ENCODE assay signal across 17 cellular contexts in the genomic region with DNA sequence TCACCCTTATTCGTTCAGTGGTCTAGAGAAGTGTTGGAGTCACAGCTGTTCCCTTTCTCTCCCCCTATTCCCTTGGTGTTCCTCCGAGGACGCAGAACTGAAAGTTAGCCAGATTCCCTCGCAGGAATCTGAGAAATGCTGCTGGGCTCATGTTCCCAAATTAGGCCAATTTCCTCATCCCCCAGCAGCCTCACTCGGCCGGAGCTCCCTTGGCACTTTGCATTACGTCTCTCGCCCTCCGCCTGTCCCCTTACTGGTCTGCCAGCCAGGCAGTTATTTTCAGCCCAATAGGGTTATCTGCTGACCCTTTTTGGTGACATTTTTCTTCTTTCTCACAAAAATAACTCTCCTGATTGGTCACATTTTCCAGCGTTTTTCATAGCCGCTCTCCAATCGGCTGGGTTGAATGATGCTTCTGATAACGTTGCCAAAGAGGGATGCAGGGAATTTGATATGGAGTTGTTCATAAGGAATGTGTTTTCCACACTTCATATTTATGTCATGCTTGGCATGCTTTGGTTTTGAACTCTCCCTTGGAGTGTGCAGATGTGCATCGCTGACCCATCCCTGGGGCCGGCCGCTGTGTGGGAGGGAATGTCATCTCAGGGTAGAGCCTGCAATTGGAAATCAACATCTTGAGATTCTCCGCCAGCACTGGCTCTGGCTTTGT. TPM values are rescaled to one million over a fixed set of nuclear protein-coding genes. Genes with fewer than 3 reads are reported as not detected.
DNase-seq lines count a peak whose midpoint lies in the region; ATAC-seq, FAIRE-seq and TF ChIP-seq lines count a peak whose summit lies in the region.
"Had no signal": no experiment of that assay in that cellular context is flagged by ENCODE, and none has a peak within 500 bp of the region (broad histone marks: within the 10 kb centered on the region; RNA-seq: fewer than 3 reads in every experiment).

No MANE protein-coding gene starts in this region.

- H3K9ac ChIP-seq in colonic mucosa (ENCODE audit: low read depth in 2 of 2, low read length in 2 of 2): no peak overlapping the region

- WGBS in sigmoid colon, 2 donors: 80 to 88% methylated on average over 17 of the region's 17 CpGs

- peak overlapping the region; percentile 5 for H3K27ac ChIP-seq in colonic mucosa
- H3K27ac ChIP-seq in sigmoid colon: peak overlapping the region; percentile 73 to 99 (median 84)

- H3K4me3 ChIP-seq in colonic mucosa: no peak overlapping the region
- peak overlapping the region in 3 of 4 donors; percentile 3 to 21 (median 14) for H3K4me3 ChIP-seq in sigmoid colon

- peak in 1 of 4 donors; percentile 21 for TF ChIP-seq EP300 in sigmoid colon (IDR thresholded peaks at IDR 0.05)

- ATAC-seq in GM21576 (IDR thresholded peaks at IDR 0.05; ENCODE audit: unreplicated experiment): no peak

- intact Hi-C loops in colonic mucosa (cut with DNase I): no loop called here
- intact Hi-C loops in sigmoid colon (cut with DNase I): no loop called here

- no peak for FAIRE-seq in frontal cortex (lab: Jason Lieb, UNC)
- FAIRE-seq: bronchial epithelial cell, GM18507 had no signal

- H3K27me3 ChIP-seq in colonic mucosa (no peaks in the 10 kb centered on the region), sigmoid colon (no peaks in the 10 kb centered on the region)

- DNase-seq in AG08395 (ENCODE audit: low spot score): peak; percentile 84
- DNase-seq in colonic mucosa: no peak
- peak; percentile 68 for DNase-seq in left kidney (ENCODE audit: low read depth, low spot score)
- peak; percentile 86 for DNase-seq in sigmoid colon
- DNase-seq in frontal cortex (ENCODE audit: low spot score in 2 of 2): no peak
- DNase-seq in HPDE6-E6E7 (ENCODE audit: extremely low spot score): no peak
- DNase-seq in putamen (ENCODE audit: low spot score): no peak
- DNase-seq: activated CD4-positive, CD25-positive, alpha-beta regulatory T cell treated with anti-CD3 and anti-CD28 coated beads, Interleukin-2, amount 50 U/mL, for 72 hours; activated T-cell treated with anti-CD3 and anti-CD28 coated beads, Interleukin-2, amount 50 U/mL, for 48 hours; DND-41; mesendoderm; NCI-H1694; NK-92 treated with Interleukin-12 subunit alpha and Interleukin-12 subunit beta, amount 100 ng/mL, for 24 hours; stimulated activated CD4-positive, alpha-beta T cell treated with anti-CD3 and anti-CD28 coated beads, Interleukin-12 subunit alpha, Interleukin-12 subunit beta, amount 100 ng/mL, for 4 hours had no signal

- TF ChIP-seq CTCF in colonic mucosa (IDR thresholded peaks at IDR 0.05): no peak
- TF ChIP-seq CTCF in sigmoid colon (IDR thresholded peaks at IDR 0.05): no peak

- H3K9me3 ChIP-seq in colonic mucosa (no peaks in the 10 kb centered on the region), sigmoid colon (no peaks in the 10 kb centered on the region)

- H3K36me3 ChIP-seq in colonic mucosa: no peaks in the 10 kb centered on the region
- H3K36me3 ChIP-seq in sigmoid colon: peaks cover under 1 to 33% (median 8%) of the 10 kb centered on the region in 4 donors

- H3K4me1 ChIP-seq in colonic mucosa: no peaks in the 10 kb centered on the region
- H3K4me1 ChIP-seq in sigmoid colon: peaks cover 0 to 47% (median 37%) of the 10 kb centered on the region in 4 donors

- no peak for TF ChIP-seq POLR2A in sigmoid colon (IDR thresholded peaks at IDR 0.05)

RNA-seq across cellular contexts. Expression of a gene that starts 9.9 kb away (rescaled TPM):
- total RNA-seq in colonic mucosa: 10 to 100 TPM; 26.5 to 26.6 TPM
- 10 to 100 TPM; 31.4 to 63.7 (median 50.2) TPM for total RNA-seq in sigmoid colon
- polyA plus RNA-seq in sigmoid colon: 10 to 100 TPM; 31.6 to 42.8 (median 35.4) TPM
- 31.8 TPM for total RNA-seq in frontal cortex

RNA-seq across cellular contexts. Expression of a gene that starts 13.7 kb away (rescaled TPM):
- total RNA-seq in colonic mucosa: 1 to 10 TPM; 3.9 to 6.5 TPM
- total RNA-seq in sigmoid colon: 10 to 100 TPM in 3 of 4 donors, 1 to 10 TPM in 1; 7.6 to 44.0 (median 19.3) TPM
- polyA plus RNA-seq in sigmoid colon: 1 to 10 TPM; 2.3 to 7.8 (median 5.8) TPM
- 19.2 TPM for total RNA-seq in frontal cortex

Comparison
In these comparisons a context has a peak if more than half of its experiments do, and no peak if none do; other contexts are left out.
1. DNase-seq: peak in AG08395 (single experiment), left kidney (single experiment) and sigmoid colon (single experiment); none in colonic mucosa (single experiment), frontal cortex (0 of 2), HPDE6-E6E7 (single experiment) and putamen (single experiment).